Comparison of ENCODE assay signal across 9 cellular contexts in genomic region chr3:101065962-101066361, GRCh38.
DNase-seq lines count a peak whose midpoint lies in the region; ATAC-seq and TF ChIP-seq lines count a peak whose summit lies in the region.
"Had no signal": no experiment of that assay in that cellular context is flagged by ENCODE, and none has a peak within 500 bp of the region (broad histone marks: within the 10 kb centered on the region; RNA-seq: fewer than 3 reads in every experiment).

No MANE protein-coding gene starts in this region.

- H3K4me1 ChIP-seq in ACC112 (ENCODE audit: control insufficient read depth, insufficient read depth, low read length, unreplicated experiment) (peaks cover 42% of the 10 kb centered on the region), mesenchymal stem cell (ENCODE audit: control insufficient read depth, insufficient read depth, low read depth, low read length) (peaks cover 4% of the 10 kb centered on the region)

- no peak overlapping the region for H4K8ac ChIP-seq in mesenchymal stem cell (ENCODE audit: low read length)

- H3K27ac ChIP-seq in ACC112 (ENCODE audit: low read depth, low read length) (peak overlapping the region; percentile 99), mesenchymal stem cell (ENCODE audit: low read length, poor library complexity, severe bottlenecking) (peak overlapping the region; percentile 89)
- no peak overlapping the region for H3K27ac ChIP-seq in CD4-positive, alpha-beta T cell (ENCODE audit: low read depth, low read length)

- H3K36me3 ChIP-seq in ACC112 (ENCODE audit: insufficient read depth, low read length), result no peaks in the 10 kb centered on the region
- no peaks in the 10 kb centered on the region for H3K36me3 ChIP-seq in mesenchymal stem cell (ENCODE audit: control insufficient read depth in 1 of 2, insufficient read depth in 2 of 2, low read depth in 1 of 2, low read length in 2 of 2)
- H3K36me3 ChIP-seq in MG63, result no peaks in the 10 kb centered on the region

- H3K79me1 ChIP-seq in mesenchymal stem cell (replicated peaks; ENCODE audit: low read length, poor library complexity, severe bottlenecking), result no peaks in the 10 kb centered on the region

- no peak overlapping the region for H3K14ac ChIP-seq in mesenchymal stem cell (ENCODE audit: low read length in 2 of 2)

- H3K36me3 Mint-ChIP-seq in CD4-positive, alpha-beta T cell (ENCODE audit: low read depth), result no peaks in the 10 kb centered on the region
- H3K36me3 Mint-ChIP-seq: CD14-positive monocyte had no signal

- no peak overlapping the region for H2BK15ac ChIP-seq in mesenchymal stem cell (ENCODE audit: low read depth, poor library complexity, severe bottlenecking)

- intact Hi-C loops in CD4-positive, alpha-beta T cell (cut with DNase I, micrococcal nuclease), result no loop called here

- H3K4me3 Mint-ChIP-seq in CD4-positive, alpha-beta T cell, result no peak overlapping the region
- H3K4me3 Mint-ChIP-seq: CD14-positive monocyte had no signal

- H2BK120ac ChIP-seq in mesenchymal stem cell (ENCODE audit: low read depth, low read length), result no peak overlapping the region

- H3K4me2 ChIP-seq in mesenchymal stem cell (ENCODE audit: low read length, poor library complexity, severe bottlenecking), result no peak overlapping the region

- H3K9ac ChIP-seq in mesenchymal stem cell (ENCODE audit: low read length), result peak overlapping the region; percentile 78

- DNase-seq in M059J (ENCODE audit: low read depth), result peak; percentile 96
- DNase-seq in dermis microvascular lymphatic vessel endothelial cell (ENCODE audit: low read depth in 2 of 2), result peak; percentile 15 to 91
- DNase-seq in mesenchymal stem cell, result peak; percentile 84
- DNase-seq in MG63, result no peak
- DNase-seq in stimulated activated CD4-positive, alpha-beta T cell treated with anti-CD3 and anti-CD28 coated beads, Interleukin-1b, Interleukin-23, amount 100 ng/mL, for 48 hours, result no peak
- no peak for DNase-seq in CD4-positive, alpha-beta T cell
- DNase-seq in GM20000 (ENCODE audit: low spot score), result no peak

- WGBS in mesenchymal stem cell, result 50% methylated on average over 3 of the region's 3 CpGs

- no peak for ATAC-seq in CD4-positive, alpha-beta T cell (ENCODE audit: poor library complexity)

- H2BK5ac ChIP-seq in mesenchymal stem cell (ENCODE audit: low read depth, low read length, poor library complexity, severe bottlenecking), result no peak overlapping the region

- H4K91ac ChIP-seq in mesenchymal stem cell (ENCODE audit: low read length), result no peak overlapping the region

- H2AK5ac ChIP-seq in mesenchymal stem cell (ENCODE audit: low read length, severe bottlenecking), result no peak overlapping the region

- H3K9me3 Mint-ChIP-seq in CD4-positive, alpha-beta T cell, result peaks cover 3% of the 10 kb centered on the region

- POLR2A ChIA-PET in CD4-positive, alpha-beta T cell (lab: Charles Lee), result no interaction called here

- H3K27ac Mint-ChIP-seq in CD4-positive, alpha-beta T cell, result no peak overlapping the region
- H3K27ac Mint-ChIP-seq: CD14-positive monocyte had no signal

- no peak for TF ChIP-seq CTCF in CD4-positive, alpha-beta T cell (IDR thresholded peaks at IDR 0.05)
- TF ChIP-seq CTCF in GM20000 (IDR thresholded peaks at IDR 0.05; ENCODE audit: extremely low read depth, missing control alignments), result no peak

- H3K4ac ChIP-seq in mesenchymal stem cell (ENCODE audit: low read depth in 1 of 2, low read length in 2 of 2), result no peak overlapping the region

- no peak overlapping the region for H3K18ac ChIP-seq in mesenchymal stem cell (ENCODE audit: low read depth in 1 of 2, low read length in 2 of 2)

- CTCF ChIA-PET in CD4-positive, alpha-beta T cell (lab: Charles Lee), result no interaction called here

- no peaks in the 10 kb centered on the region for H3K79me2 ChIP-seq in ACC112 (ENCODE audit: control insufficient read depth, insufficient read depth, low read length, unreplicated experiment)

- H2AFZ ChIP-seq in ACC112 (ENCODE audit: low read length, unreplicated experiment) (peak overlapping the region; percentile 88), mesenchymal stem cell (ENCODE audit: low read depth, low read length) (no peak overlapping the region)

- H3K4me3 ChIP-seq in ACC112 (ENCODE audit: low read depth, low read length) (peak overlapping the region; percentile 57), mesenchymal stem cell (ENCODE audit: insufficient read depth in 1 of 2, low read depth in 1 of 2, low read length in 2 of 2) (peak overlapping the region in 1 of 2 experiments; percentile 42), MG63 (no peak overlapping the region)

- no peak overlapping the region for H2BK12ac ChIP-seq in mesenchymal stem cell (ENCODE audit: low read length in 2 of 2)

- no peaks in the 10 kb centered on the region for H3K4me1 Mint-ChIP-seq in CD4-positive, alpha-beta T cell (ENCODE audit: low read depth)
- H3K4me1 Mint-ChIP-seq: CD14-positive monocyte had no signal

- H3K9me3 ChIP-seq in mesenchymal stem cell (ENCODE audit: control insufficient read depth, low read length) (no peaks in the 10 kb centered on the region), MG63 (peaks cover 6% of the 10 kb centered on the region; the same call in 1 of the 2 replicates)
- no peaks in the 10 kb centered on the region for H3K9me3 ChIP-seq in CD4-positive, alpha-beta T cell (ENCODE audit: control insufficient read depth, low read length)

- H3K27me3 Mint-ChIP-seq in CD4-positive, alpha-beta T cell, result peaks cover 39% of the 10 kb centered on the region

- H3K27me3 ChIP-seq in ACC112 (ENCODE audit: insufficient read depth, low read length) (no peaks in the 10 kb centered on the region), mesenchymal stem cell (ENCODE audit: control insufficient read depth in 1 of 2, insufficient read depth in 1 of 2, low read length in 2 of 2) (no peaks in the 10 kb centered on the region), MG63 (no peaks in the 10 kb centered on the region)
- peaks cover 25% of the 10 kb centered on the region for H3K27me3 ChIP-seq in CD4-positive, alpha-beta T cell (ENCODE audit: control insufficient read depth, insufficient read depth, low read length)

- no peak overlapping the region for H3K23ac ChIP-seq in mesenchymal stem cell (ENCODE audit: low read length in 2 of 2)

Comparison
In these comparisons a context has a peak if more than half of its experiments do, and no peak if none do; other contexts are left out.
1. DNase-seq: peak in M059J (single experiment), dermis microvascular lymphatic vessel endothelial cell (2 of 2) and mesenchymal stem cell (single experiment); none in MG63 (single experiment), stimulated activated CD4-positive, alpha-beta T cell treated with anti-CD3 and anti-CD28 coated beads, Interleukin-1b, Interleukin-23, amount 100 ng/mL, for 48 hours (single experiment), CD4-positive, alpha-beta T cell (0 of 10) and GM20000 (single experiment).